ENCODE assay signal across 11 cellular contexts in genomic region chr4:182212211-182212761, GRCh38. TPM values are rescaled to one million over a fixed set of nuclear protein-coding genes. Genes with fewer than 3 reads are reported as not detected.
A peak's percentile ranks its signal among the peaks of the same experiment; 100 is the strongest.
DNase-seq lines count a peak whose midpoint lies in the region; ATAC-seq and TF ChIP-seq lines count a peak whose summit lies in the region.
"Had no signal": no experiment of that assay in that cellular context is flagged by ENCODE, and none has a peak within 500 bp of the region (broad histone marks: within the 10 kb centered on the region; RNA-seq: fewer than 3 reads in every experiment).

No MANE protein-coding gene starts in this region.

- no peaks in the 10 kb centered on the region for H3K36me3 Mint-ChIP-seq in osteocyte (ENCODE audit: unreplicated experiment)

- BruUV-seq in PC-9 (replicated peaks; lab: Mats Ljungman, UMichigan) = no TSS peak

- intact Hi-C loops in PC-9 (cut with micrococcal nuclease; ENCODE audit: unreplicated experiment) = no loop called here

- ATAC-seq in esophagus mucosa (peak; percentile 51), GM21381 (IDR thresholded peaks at IDR 0.05; ENCODE audit: unreplicated experiment) (no peak), HG03095 (IDR thresholded peaks at IDR 0.05; ENCODE audit: unreplicated experiment) (no peak)

- H3K9me2 ChIP-seq in PC-9 (ENCODE audit: insufficient read depth) = no peaks in the 10 kb centered on the region

- DNase-seq in EL (peak; percentile 42), NCI-H2029 treated with DMSO at 0.1 percent for 48 hours (lab: John Stamatoyannopoulos, UW) (peak; percentile 34), osteocyte (ENCODE audit: extremely low spot score, unreplicated experiment) (no peak), PC-9 (no peak), kidney tubule cell (ENCODE audit: low spot score) (no peak)
- DNase-seq: activated B cell treated with CpG ODN at 0.5 μM for 24 hours; activated naive CD4-positive, alpha-beta T cell treated with anti-CD3 and anti-CD28 coated beads, Interleukin-2, amount 50 U/mL, for 16 hours; stimulated activated CD4-positive, alpha-beta T cell treated with anti-CD3 and anti-CD28 coated beads, Interleukin-4, amount 100 ng/mL, for 4 hours had no signal

- peaks cover 30% of the 10 kb centered on the region for H3K4me1 Mint-ChIP-seq in osteocyte (ENCODE audit: unreplicated experiment)
- H3K4me1 Mint-ChIP-seq: activated B cell treated with CpG ODN at 0.5 μM for 24 hours had no signal

- TF ChIP-seq CTCF in osteocyte (IDR thresholded peaks at IDR 0.05) = no peak
- no peak for TF ChIP-seq CTCF in PC-9 (conservative IDR thresholded peaks at IDR 0.05)

- H3K4me2 ChIP-seq in PC-9 = no peak overlapping the region

- H3F3A ChIP-seq in PC-9 (ENCODE audit: insufficient read depth, low read depth) = no peaks in the 10 kb centered on the region

- CTCF ChIA-PET in PC-9 (lab: Charles Lee) = no interaction called here

- H3K27me3 Mint-ChIP-seq in osteocyte (ENCODE audit: unreplicated experiment) = no peaks in the 10 kb centered on the region
- H3K27me3 Mint-ChIP-seq: activated B cell treated with CpG ODN at 0.5 μM for 24 hours had no signal

- no peaks in the 10 kb centered on the region for H3K36me3 ChIP-seq in PC-9 (ENCODE audit: low read depth)

- H3K4me3 Mint-ChIP-seq in osteocyte (ENCODE audit: unreplicated experiment) = peak overlapping the region; percentile 9
- H3K4me3 Mint-ChIP-seq: activated B cell treated with CpG ODN at 0.5 μM for 24 hours had no signal

- no peaks in the 10 kb centered on the region for H3K79me2 ChIP-seq in PC-9 (ENCODE audit: low read depth)

- no peak overlapping the region for H3K27ac ChIP-seq in PC-9

- H3K4me3 ChIP-seq in PC-9 = no peak overlapping the region

- H3K9me3 ChIP-seq in PC-9 (ENCODE audit: insufficient read depth, low read depth) = no peaks in the 10 kb centered on the region

- POLR2A ChIA-PET in PC-9 (lab: Charles Lee; ENCODE audit: unreplicated experiment) = no interaction called here

- H3K9me3 Mint-ChIP-seq in osteocyte (ENCODE audit: unreplicated experiment) = no peaks in the 10 kb centered on the region
- H3K9me3 Mint-ChIP-seq: activated B cell treated with CpG ODN at 0.5 μM for 24 hours had no signal

- H2AFZ ChIP-seq in PC-9 = no peak overlapping the region

- no peak overlapping the region for H3K27ac Mint-ChIP-seq in osteocyte (ENCODE audit: unreplicated experiment)
- H3K27ac Mint-ChIP-seq: activated B cell treated with CpG ODN at 0.5 μM for 24 hours had no signal

- no peaks in the 10 kb centered on the region for H4K20me1 ChIP-seq in PC-9 (ENCODE audit: insufficient read depth)

- peaks cover 11% of the 10 kb centered on the region; the same call in 1 of the 2 replicates for H3K27me3 ChIP-seq in PC-9 (ENCODE audit: insufficient read depth, low read depth)

- no peaks in the 10 kb centered on the region for H3K4me1 ChIP-seq in PC-9 (replicated peaks; ENCODE audit: insufficient read depth)

RNA-seq across cellular contexts. Expression of gene TENM3, which starts 30.9 kb away (rescaled TPM):
- total RNA-seq in esophagus mucosa (3.6 TPM), osteocyte (78.3 and 85.2 TPM in 2 replicates), PC-9 (2021) (not detected in 2 replicates)
- total RNA-seq: activated B cell treated with CpG ODN at 0.5 μM for 24 hours had no signal

Comparison
In these comparisons a context has a peak if more than half of its experiments do, and no peak if none do; other contexts are left out.
1. DNase-seq: peak in EL (single experiment) and NCI-H2029 treated with DMSO at 0.1 percent for 48 hours (single experiment); none in osteocyte (single experiment), PC-9 (0 of 2) and kidney tubule cell (single experiment).
2. RNA of gene TENM3, which starts 30.9 kb away (total RNA-seq): 78.3 to 85.2 TPM in osteocyte; 3.6 TPM in esophagus mucosa (single experiment) and not detected in PC-9; every median in the first group is over 10 times any median in the second.